Comparison of ENCODE assay signal across 13 cellular contexts in the genomic region with DNA sequence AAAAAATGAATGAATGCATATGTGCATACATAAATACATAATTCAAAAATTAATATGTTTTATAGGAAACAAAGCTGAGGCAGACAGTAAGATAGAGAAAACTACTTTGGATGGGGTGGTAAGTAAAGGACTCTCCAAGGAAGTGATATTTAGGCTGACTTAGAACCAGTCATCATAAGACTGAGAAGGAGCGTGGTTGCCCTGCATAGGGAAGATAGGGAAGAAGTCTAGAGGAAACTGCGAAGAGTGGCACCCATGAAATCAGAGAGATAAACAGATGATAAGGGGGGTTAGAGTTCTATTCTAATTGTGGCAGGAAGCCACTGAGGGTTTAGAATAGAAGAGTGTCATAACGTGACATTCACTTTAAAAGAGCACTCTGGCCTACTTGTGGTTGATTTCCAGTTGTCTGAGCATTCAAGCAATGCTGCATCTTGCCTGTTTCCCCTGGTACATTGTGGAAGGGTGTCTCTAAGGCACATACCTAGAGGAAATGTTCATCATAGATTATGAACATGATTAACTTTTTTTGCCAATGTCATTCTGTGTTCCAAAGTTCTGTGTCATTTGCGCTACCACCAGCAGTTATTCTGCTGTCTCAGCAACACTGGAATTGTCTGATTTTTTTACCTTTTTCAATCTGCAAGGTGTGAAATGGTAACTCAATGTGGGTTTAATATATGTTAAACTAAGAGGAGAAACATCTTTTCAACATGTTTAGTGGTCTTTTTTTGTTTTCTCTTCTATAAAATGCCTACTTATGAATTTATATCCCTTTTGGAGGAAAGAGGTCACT. TPM values are rescaled to one million over a fixed set of nuclear protein-coding genes. Genes with fewer than 3 reads are reported as not detected.
DNase-seq lines count a peak whose midpoint lies in the region; ATAC-seq, FAIRE-seq and TF ChIP-seq lines count a peak whose summit lies in the region.
"Had no signal": no experiment of that assay in that cellular context is flagged by ENCODE, and none has a peak within 500 bp of the region (broad histone marks: within the 10 kb centered on the region; RNA-seq: fewer than 3 reads in every experiment).

No MANE protein-coding gene starts in this region.

- ATAC-seq in activated T-cell treated with anti-CD3 and anti-CD28 coated beads, Interleukin-2, amount 50 U/mL, for 72 hours (replicated peaks in 1 of 2), result peak; percentile 47 to 48
- ATAC-seq in stimulated activated naive CD8-positive, alpha-beta T cell treated with anti-CD3 and anti-CD28 coated beads, Interleukin-15, Interleukin-2, amounts not matched to agents 100 U/mL and 50 U/mL, for 24 hours, result peak; percentile 75
- ATAC-seq in GM21786 (IDR thresholded peaks at IDR 0.05; ENCODE audit: unreplicated experiment), result no peak

- H3K36me3 Mint-ChIP-seq in activated T-cell treated with anti-CD3 and anti-CD28 coated beads, Interleukin-2, amount 50 U/mL, for 72 hours (ENCODE audit: insufficient read depth in 2 of 2), result no peaks in the 10 kb centered on the region

- intact Hi-C loops in esophagus muscularis mucosa (cut with DNase I), result no loop called here

- no peaks in the 10 kb centered on the region for H3K27me3 Mint-ChIP-seq in activated T-cell treated with anti-CD3 and anti-CD28 coated beads, Interleukin-2, amount 50 U/mL, for 72 hours (ENCODE audit: low read depth)

- 85% methylated on average over 4 of the region's 4 CpGs for WGBS in esophagus muscularis mucosa

- H3K27ac ChIP-seq in esophagus muscularis mucosa (replicated peaks in 1 of 4), result no peak overlapping the region
- H3K27ac ChIP-seq: skin epidermis had no signal

- H3K27me3 ChIP-seq in esophagus muscularis mucosa, result no peaks in the 10 kb centered on the region

- no peak overlapping the region for H3K27ac Mint-ChIP-seq in activated T-cell treated with anti-CD3 and anti-CD28 coated beads, Interleukin-2, amount 50 U/mL, for 72 hours
- H3K27ac Mint-ChIP-seq: activated T-helper 1 cell treated with anti-CD3 and anti-CD28 coated beads, Interleukin-12 subunit alpha, Interleukin-12 subunit beta, Interleukin-2, Interleukin-4 antibody, amounts not matched to agents 30 ng/mL and 10 ng/mL and 1 ng/mL, durations not matched to agents 14 hours and 24 hours and 36 hours had no signal

- peaks cover 6 to 21% (median 9%) of the 10 kb centered on the region in 4 donors for H3K4me1 ChIP-seq in esophagus muscularis mucosa

- no peaks in the 10 kb centered on the region for H3K9me3 ChIP-seq in esophagus muscularis mucosa

- H3K4me3 ChIP-seq in esophagus muscularis mucosa, result no peak overlapping the region
- H3K4me3 ChIP-seq: skin epidermis had no signal

- TF ChIP-seq CTCF in esophagus muscularis mucosa (IDR thresholded peaks at IDR 0.05), result no peak

- H3K9me3 Mint-ChIP-seq in activated T-cell treated with anti-CD3 and anti-CD28 coated beads, Interleukin-2, amount 50 U/mL, for 72 hours, result no peaks in the 10 kb centered on the region
- H3K9me3 Mint-ChIP-seq: activated T-helper 1 cell treated with anti-CD3 and anti-CD28 coated beads, Interleukin-12 subunit alpha, Interleukin-12 subunit beta, Interleukin-2, Interleukin-4 antibody, amounts not matched to agents 30 ng/mL and 10 ng/mL and 1 ng/mL, durations not matched to agents 14 hours and 24 hours and 36 hours had no signal

- no peak for TF ChIP-seq EP300 in esophagus muscularis mucosa (IDR thresholded peaks at IDR 0.05)

- no peaks in the 10 kb centered on the region for H3K36me3 ChIP-seq in esophagus muscularis mucosa

- H3K4me3 Mint-ChIP-seq in activated T-cell treated with anti-CD3 and anti-CD28 coated beads, Interleukin-2, amount 50 U/mL, for 72 hours, result no peak overlapping the region
- H3K4me3 Mint-ChIP-seq: activated T-helper 1 cell treated with anti-CD3 and anti-CD28 coated beads, Interleukin-12 subunit alpha, Interleukin-12 subunit beta, Interleukin-2, Interleukin-4 antibody, amounts not matched to agents 30 ng/mL and 10 ng/mL and 1 ng/mL, durations not matched to agents 14 hours and 24 hours and 36 hours had no signal

- no peak for DNase-seq in activated T-cell treated with anti-CD3 and anti-CD28 coated beads, Interleukin-2, amount 50 U/mL, for 72 hours
- no peak for DNase-seq in activated T-cell treated with anti-CD3 and anti-CD28 coated beads, Interleukin-2, amount 50 U/mL, for 48 hours
- DNase-seq in RCC 7860 (ENCODE audit: low spot score), result peak; percentile 88
- peak; percentile 79 for DNase-seq in glomerular visceral epithelial cell (ENCODE audit: extremely low spot score)
- no peak for DNase-seq in stimulated activated naive CD8-positive, alpha-beta T cell treated with anti-CD3 and anti-CD28 coated beads, Interleukin-15, Interleukin-2, amounts not matched to agents 100 U/mL and 50 U/mL, for 24 hours
- DNase-seq in esophagus muscularis mucosa (ENCODE audit: extremely low spot score), result no peak
- no peak for DNase-seq in HK-2 (ENCODE audit: unreplicated experiment)
- DNase-seq: stimulated activated naive CD4-positive, alpha-beta T cell treated with Interleukin-2 at 50 U/mL for 16 hours; T-helper 1 cell had no signal

- TF ChIP-seq POLR2A in esophagus muscularis mucosa (IDR thresholded peaks at IDR 0.05; ENCODE audit: low read depth), result no peak

- H3K4me1 Mint-ChIP-seq in activated T-cell treated with anti-CD3 and anti-CD28 coated beads, Interleukin-2, amount 50 U/mL, for 72 hours (ENCODE audit: low read depth), result peaks cover 15% of the 10 kb centered on the region

- FAIRE-seq in RCC 7860 (lab: Jason Lieb, UNC), result peak; percentile 88
- FAIRE-seq: endothelial cell of umbilical vein had no signal

RNA-seq across cellular contexts. Expression of gene GRAMD2B, which starts 49.4 kb away (rescaled TPM):
- total RNA-seq in activated T-cell treated with anti-CD3 and anti-CD28 coated beads, Interleukin-2, amount 50 U/mL, for 72 hours, result 10 to 100 TPM; 12.7 to 15.7 TPM
- 10 to 100 TPM; 37.9 to 76.5 (median 49.4) TPM for total RNA-seq in esophagus muscularis mucosa

Comparison
In these comparisons a context has a peak if more than half of its experiments do, and no peak if none do; other contexts are left out.
1. DNase-seq: peak in RCC 7860 (single experiment) and glomerular visceral epithelial cell (single experiment); none in activated T-cell treated with anti-CD3 and anti-CD28 coated beads, Interleukin-2, amount 50 U/mL, for 72 hours (0 of 2), activated T-cell treated with anti-CD3 and anti-CD28 coated beads, Interleukin-2, amount 50 U/mL, for 48 hours (0 of 2), stimulated activated naive CD8-positive, alpha-beta T cell treated with anti-CD3 and anti-CD28 coated beads, Interleukin-15, Interleukin-2, amounts not matched to agents 100 U/mL and 50 U/mL, for 24 hours (single experiment), esophagus muscularis mucosa (single experiment) and HK-2 (single experiment).